8 cellular contexts compared by ENCODE assay signal in genomic region chr3:187737401-187738088, GRCh38. TPM values are rescaled to one million over a fixed set of nuclear protein-coding genes. Genes with fewer than 3 reads are reported as not detected.
DNase-seq lines count a peak whose midpoint lies in the region; ATAC-seq and TF ChIP-seq lines count a peak whose summit lies in the region.

No MANE protein-coding gene starts in this region.

- H3K27me3 ChIP-seq in HUES48 (ENCODE audit: control insufficient read depth, insufficient read depth, low read length): peaks cover 35% of the 10 kb centered on the region
- no peaks in the 10 kb centered on the region for H3K27me3 ChIP-seq in lower lobe of right lung (ENCODE audit: low read depth)

- H3K4me3 Mint-ChIP-seq in activated CD4-positive, alpha-beta T cell treated with anti-CD3 and anti-CD28 coated beads, Interleukin-2, amount 10 ng/mL, durations not matched to agents 7 days and 5 days: peak overlapping the region; percentile 97

- H3K9me3 Mint-ChIP-seq in activated CD4-positive, alpha-beta T cell treated with anti-CD3 and anti-CD28 coated beads, Interleukin-2, amount 10 ng/mL, durations not matched to agents 7 days and 5 days: no peaks in the 10 kb centered on the region

- H3K36me3 ChIP-seq in HUES48 (ENCODE audit: control insufficient read depth, insufficient read depth, low read length) (peaks cover 9% of the 10 kb centered on the region), lower lobe of right lung (peaks cover 24% of the 10 kb centered on the region)

- in situ Hi-C loops in GM13977 (cut with MboI; ENCODE audit: low pct_unique_long_range_greater_than_20kb, low sequenced_read_pairs, unreplicated experiment): loop anchor here (25.0 kb wide), 2 partner anchors 1000 to 1400 kb away; no protein-coding TSS in a partner anchor

- peak overlapping the region; percentile 86 for H3K4me3 ChIP-seq in HUES48 (ENCODE audit: low read depth, low read length)
- peak overlapping the region; percentile 69 for H3K4me3 ChIP-seq in lower lobe of right lung

- peak overlapping the region; percentile 100 for H3K27ac Mint-ChIP-seq in activated CD4-positive, alpha-beta T cell treated with anti-CD3 and anti-CD28 coated beads, Interleukin-2, amount 10 ng/mL, durations not matched to agents 7 days and 5 days

- no peak for TF ChIP-seq CTCF in lower lobe of right lung (IDR thresholded peaks at IDR 0.05)
- TF ChIP-seq CTCF in GM13977 (IDR thresholded peaks at IDR 0.05; ENCODE audit: extremely low read depth, insufficient read depth, missing control alignments): no peak

- peak; percentile 78 for DNase-seq in AG20443 (ENCODE audit: low spot score)
- DNase-seq in activated CD4-positive, alpha-beta T cell treated with anti-CD3 and anti-CD28 coated beads, Interleukin-2, amount 10 ng/mL, durations not matched to agents 7 days and 5 days: peak; percentile 35
- DNase-seq in effector CD4-positive, alpha-beta T cell: peak; percentile 31
- peak; percentile 88 for DNase-seq in lower lobe of right lung
- DNase-seq in stimulated activated CD4-positive, alpha-beta T cell treated with anti-CD3 and anti-CD28 coated beads, Interleukin-4, amount 100 ng/mL, for 24 hours: peak; percentile 45
- no peak for DNase-seq in GM13977 (ENCODE audit: low spot score)

- POLR2A ChIA-PET in activated CD4-positive, alpha-beta T cell treated with anti-CD3 and anti-CD28 coated beads, Interleukin-2, amount 10 ng/mL, durations not matched to agents 7 days and 5 days (lab: Charles Lee): interaction anchor here (0.6 to 1.2 kb wide), 3 partner anchors 8 to 816 kb away, joined by 3 to 4 read pairs (median 4); no protein-coding TSS in a partner anchor

- H3K27me3 Mint-ChIP-seq in activated CD4-positive, alpha-beta T cell treated with anti-CD3 and anti-CD28 coated beads, Interleukin-2, amount 10 ng/mL, durations not matched to agents 7 days and 5 days: no peaks in the 10 kb centered on the region

- H3K27ac ChIP-seq in HUES48 (ENCODE audit: low read depth, low read length) (peak overlapping the region; percentile 7), lower lobe of right lung (peak overlapping the region; percentile 99)

- CTCF ChIA-PET in activated CD4-positive, alpha-beta T cell treated with anti-CD3 and anti-CD28 coated beads, Interleukin-2, amount 10 ng/mL, durations not matched to agents 7 days and 5 days (lab: Charles Lee): interaction anchor here (0.6 to 9.8 kb wide), 25 partner anchors 10 to 1407 kb away, joined by 3 to 182 read pairs (median 5); no protein-coding TSS in a partner anchor

- peak overlapping the region; percentile 76 for H3K9ac ChIP-seq in HUES48 (ENCODE audit: low read depth, low read length)

- H3K9me3 ChIP-seq in HUES48 (ENCODE audit: control insufficient read depth, insufficient read depth, low read length) (no peaks in the 10 kb centered on the region), lower lobe of right lung (no peaks in the 10 kb centered on the region)

- ATAC-seq in lower lobe of right lung: peak; percentile 57 to 69
- no peak for ATAC-seq in HG03520 (IDR thresholded peaks at IDR 0.05; ENCODE audit: unreplicated experiment)

- H3K4me1 ChIP-seq in HUES48 (ENCODE audit: control insufficient read depth, insufficient read depth, low read length): peaks cover 29% of the 10 kb centered on the region
- peaks cover 57% of the 10 kb centered on the region for H3K4me1 ChIP-seq in lower lobe of right lung

- intact Hi-C loops in lower lobe of right lung (cut with DNase I): no loop called here

- H3K36me3 Mint-ChIP-seq in activated CD4-positive, alpha-beta T cell treated with anti-CD3 and anti-CD28 coated beads, Interleukin-2, amount 10 ng/mL, durations not matched to agents 7 days and 5 days (ENCODE audit: low read depth): peaks cover 6% of the 10 kb centered on the region

- H3K4me1 Mint-ChIP-seq in activated CD4-positive, alpha-beta T cell treated with anti-CD3 and anti-CD28 coated beads, Interleukin-2, amount 10 ng/mL, durations not matched to agents 7 days and 5 days: peaks cover 47% of the 10 kb centered on the region

RNA-seq across cellular contexts. Expression of gene BCL6, which starts 7.7 kb away (rescaled TPM):
- 10 to 100 TPM; 12.0 to 12.7 TPM for total RNA-seq in activated CD4-positive, alpha-beta T cell treated with anti-CD3 and anti-CD28 coated beads, Interleukin-2, amount 10 ng/mL, durations not matched to agents 7 days and 5 days
- 123 TPM for total RNA-seq in lower lobe of right lung

RNA-seq across cellular contexts. Expression of gene RTP2, which starts 35.2 kb away (rescaled TPM):
- total RNA-seq in activated CD4-positive, alpha-beta T cell treated with anti-CD3 and anti-CD28 coated beads, Interleukin-2, amount 10 ng/mL, durations not matched to agents 7 days and 5 days: not detected
- total RNA-seq in lower lobe of right lung: not detected
